Comparison of ENCODE assay signal across 8 cellular contexts in the genomic region with DNA sequence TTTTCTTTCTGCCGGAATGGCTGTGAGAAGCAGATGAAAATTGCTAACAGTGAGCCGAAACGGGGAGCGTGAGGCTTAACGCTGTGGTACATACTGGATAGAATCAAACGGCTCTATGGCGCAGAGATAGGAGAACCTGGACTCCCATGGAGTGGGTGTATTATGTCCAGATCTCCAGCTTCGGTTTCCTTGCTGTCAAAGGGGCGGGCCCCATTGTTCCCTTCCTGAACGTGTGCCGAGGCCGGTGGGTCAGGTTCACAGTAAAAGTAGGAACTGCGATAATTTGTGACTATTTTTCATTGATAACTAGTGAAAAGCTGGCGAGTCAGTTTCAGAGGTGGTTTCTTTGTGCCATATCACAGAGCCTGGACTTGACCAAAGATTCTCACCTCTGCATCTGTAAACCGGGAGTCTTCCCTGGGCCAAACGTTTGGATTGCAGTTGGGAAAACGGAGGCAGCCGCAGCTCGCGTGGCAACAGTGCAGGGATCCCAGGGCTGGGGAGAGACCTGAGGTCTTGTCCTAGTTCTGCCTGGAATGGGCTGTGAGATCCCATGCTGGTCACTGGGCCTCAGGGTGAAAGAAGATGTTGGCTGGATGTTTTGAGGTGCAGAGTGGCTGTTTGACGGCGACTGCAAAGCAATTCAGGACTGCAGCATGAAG. TPM values are rescaled to one million over a fixed set of nuclear protein-coding genes. Genes with fewer than 3 reads are reported as not detected.
DNase-seq lines count a peak whose midpoint lies in the region; FAIRE-seq and TF ChIP-seq lines count a peak whose summit lies in the region.

No MANE protein-coding gene starts in this region.

- H3K9me3 Mint-ChIP-seq in CD8-positive, alpha-beta memory T cell = peaks cover 0 to 2% (median 0%) of the 10 kb centered on the region in 5 donors
- H3K9me3 Mint-ChIP-seq in neural progenitor cell = no peaks in the 10 kb centered on the region

- 2% methylated on average over 22 of the region's 22 CpGs; no CpG with 5 or more reads in 1 of the 2 experiments for WGBS in H1 (ENCODE audit: extremely low coverage in 1 of 2, insufficient coverage in 1 of 2, insufficient read length in 1 of 2, insufficient replicate concordance in 2 of 2, low coverage in 1 of 2, low lambda C conversion rate in 2 of 2, missing lambda C conversion rate in 1 of 2), 2 experiments

- no peak overlapping the region for H2BK20ac ChIP-seq in H1 (ENCODE audit: low read length)

- intact Hi-C loops in head of caudate nucleus (cut with DNase I) = loop anchor here (5.0 kb wide), 1 partner anchor 137 kb away; no protein-coding TSS in a partner anchor

- H4K5ac ChIP-seq in H1 (ENCODE audit: insufficient read length, low read depth, low read length) = peak overlapping the region; percentile 67

- peaks cover 15 to 28% of the 10 kb centered on the region in 2 experiments for H3K79me2 ChIP-seq in H1 (ENCODE audit: control insufficient read depth in 1 of 2, insufficient read depth in 2 of 2, low read length in 2 of 2)
- peaks cover 32% of the 10 kb centered on the region for H3K79me2 ChIP-seq in neural progenitor cell (ENCODE audit: low read depth)

- CTCF ChIA-PET in CD8-positive, alpha-beta memory T cell (lab: Charles Lee) = interaction anchor here (0.9 to 10.9 kb wide), 17 partner anchors 10 to 199 kb away, joined by 3 to 213 read pairs (median 7); a partner anchor contains a TSS
- CTCF ChIA-PET in H1 (lab: Charles Lee; ENCODE audit: partially characterized antibody) = interaction anchor here (0.6 to 2.1 kb wide), 5 partner anchors 10 to 144 kb away, joined by 3 to 16 read pairs (median 5); a partner anchor contains a TSS

- H2AFZ ChIP-seq in H1 (ENCODE audit: low read length) (no peak overlapping the region), neural progenitor cell (replicated peaks) (no peak overlapping the region)

- peak overlapping the region; percentile 74 for H3K14ac ChIP-seq in H1 (ENCODE audit: insufficient read length)

- peak overlapping the region; percentile 31 for H2BK120ac ChIP-seq in H1 (replicated peaks; ENCODE audit: low read depth, low read length)

- peak overlapping the region; percentile 94 to 96 (median 95) for H3K9ac ChIP-seq in H1 (replicated peaks in 1 of 4; ENCODE audit: extremely low read depth in 1 of 4, low read depth in 3 of 4, low read length in 3 of 4)
- H3K9ac ChIP-seq in neural progenitor cell = peak overlapping the region; percentile 92

- H3K79me1 ChIP-seq in H1 (ENCODE audit: low read depth, low read length) = peaks cover 6% of the 10 kb centered on the region; the same call in 1 of the 2 replicates

- H2AK5ac ChIP-seq in H1 (ENCODE audit: low read depth, low read length) = 0 out of 2 replicates have a peak overlapping the region, but pooled peaks have one; percentile 90

- no peak overlapping the region for H3K23ac ChIP-seq in H1 (ENCODE audit: insufficient read length)

- H3K27ac Mint-ChIP-seq in CD8-positive, alpha-beta memory T cell = peak overlapping the region; percentile 81 to 100 (median 96)
- H3K27ac Mint-ChIP-seq in neural progenitor cell = peak overlapping the region; percentile 97

- no peak overlapping the region for H2BK15ac ChIP-seq in H1 (ENCODE audit: low read length)

- H3F3A ChIP-seq in neural progenitor cell (ENCODE audit: low read depth) = peaks cover 51% of the 10 kb centered on the region

- no peak for DNase-seq in CD8-positive, alpha-beta memory T cell
- DNase-seq in NCI-H69 (lab: John Stamatoyannopoulos, UW) (peak; percentile 48), H1 (ENCODE audit: low read depth in 1 of 2, low spot score in 2 of 2) (no peak), neural progenitor cell (ENCODE audit: low spot score) (no peak), NCI-H2029 treated with DMSO at 0.1 percent for 48 hours (lab: John Stamatoyannopoulos, UW) (no peak), head of caudate nucleus (no peak), DMS114 treated with DMSO at 0.1 percent for 48 hours (lab: John Stamatoyannopoulos, UW; ENCODE audit: unreplicated experiment) (no peak)
- no peak for DNase-seq in central memory CD4-positive, alpha-beta T cell

- H3K4me3 Mint-ChIP-seq in CD8-positive, alpha-beta memory T cell = peak overlapping the region; percentile 93 to 100 (median 97)
- H3K4me3 Mint-ChIP-seq in neural progenitor cell = peak overlapping the region; percentile 100

- H4K91ac ChIP-seq in H1 (replicated peaks; ENCODE audit: insufficient read length, low read length) = peak overlapping the region; percentile 63

- peaks cover 0 to 56% (median 5%) of the 10 kb centered on the region in 3 donors for H3K36me3 Mint-ChIP-seq in CD8-positive, alpha-beta memory T cell
- H3K36me3 Mint-ChIP-seq in neural progenitor cell = peaks cover 29% of the 10 kb centered on the region

- peaks cover 31 to 43% (median 33%) of the 10 kb centered on the region in 3 donors for H3K4me1 Mint-ChIP-seq in CD8-positive, alpha-beta memory T cell
- H3K4me1 Mint-ChIP-seq in neural progenitor cell = peaks cover 28% of the 10 kb centered on the region

- no peak for FAIRE-seq in H1 (lab: Jason Lieb, UNC)

- H3K27me3 ChIP-seq in CD8-positive, alpha-beta memory T cell (ENCODE audit: insufficient read depth, low read length, poor library complexity, severe bottlenecking) = no peaks in the 10 kb centered on the region
- H3K27me3 ChIP-seq in H1 (replicated peaks in 1 of 4; ENCODE audit: control insufficient read depth in 3 of 4, extremely low read depth in 1 of 4, insufficient read depth in 3 of 4, low read length in 3 of 4) = no peaks in the 10 kb centered on the region
- H3K27me3 ChIP-seq in neural progenitor cell = peaks cover under 1% of the 10 kb centered on the region

- TF ChIP-seq CTCF in H1 (IDR thresholded peaks at IDR 0.05; ENCODE audit: control extremely low read depth in 1 of 3, insufficient read depth in 1 of 3, low read depth in 1 of 3, low read length in 3 of 3) = no peak
- TF ChIP-seq CTCF in neural progenitor cell (IDR thresholded peaks at IDR 0.05) = no peak

- peaks cover 23% of the 10 kb centered on the region for H3K4me1 ChIP-seq in CD8-positive, alpha-beta memory T cell (ENCODE audit: insufficient read depth, low read length)
- H3K4me1 ChIP-seq in H1 (replicated peaks in 1 of 4; ENCODE audit: control insufficient read depth in 3 of 4, insufficient read depth in 4 of 4, low read length in 3 of 4) (peaks cover 0 to 13% (median 6%) of the 10 kb centered on the region in 4 experiments; a peak in 4 of 7 replicates), neural progenitor cell (peaks cover 7% of the 10 kb centered on the region)

- no peak overlapping the region for H2BK12ac ChIP-seq in H1 (ENCODE audit: low read depth, low read length)

- TF ChIP-seq POLR2A in H1 (IDR thresholded peaks at IDR 0.05; ENCODE audit: control extremely low read depth in 1 of 2, low read depth in 2 of 2, low read length in 2 of 2) = peak in 1 of 2 experiments; percentile 40; a peak in 1 of 3 replicates

- H3K27me3 Mint-ChIP-seq in CD8-positive, alpha-beta memory T cell = peaks cover 0 to 4% of the 10 kb centered on the region in 2 donors
- peaks cover 21% of the 10 kb centered on the region for H3K27me3 Mint-ChIP-seq in neural progenitor cell (ENCODE audit: insufficient read depth, low read depth)

- no peaks in the 10 kb centered on the region for H3K9me3 ChIP-seq in CD8-positive, alpha-beta memory T cell (ENCODE audit: low read length)
- no peaks in the 10 kb centered on the region for H3K9me3 ChIP-seq in H1 (ENCODE audit: insufficient read depth in 2 of 2, low read depth in 1 of 2, low read length in 1 of 2)
- no peaks in the 10 kb centered on the region for H3K9me3 ChIP-seq in neural progenitor cell (ENCODE audit: low read depth)

- H3K56ac ChIP-seq in H1 (replicated peaks; ENCODE audit: insufficient read length, low read depth, low read length) = peak overlapping the region; percentile 93

- H2BK5ac ChIP-seq in H1 (ENCODE audit: low read depth, low read length) = peak overlapping the region; percentile 92

- peak overlapping the region; percentile 99 for H3K18ac ChIP-seq in H1 (ENCODE audit: extremely low read depth, low read length)

- peak overlapping the region; percentile 88 for H3K4ac ChIP-seq in H1 (replicated peaks; ENCODE audit: insufficient read length, low read depth, low read length)

- H4K20me1 ChIP-seq in H1 (replicated peaks in 1 of 2; ENCODE audit: control insufficient read depth in 1 of 2, insufficient read depth in 2 of 2, low read length in 2 of 2) (peaks cover 16 to 26% of the 10 kb centered on the region in 2 experiments), neural progenitor cell (ENCODE audit: low read depth) (peaks cover 52% of the 10 kb centered on the region)

- peak overlapping the region; percentile 95 for H3K4me3 ChIP-seq in CD8-positive, alpha-beta memory T cell (ENCODE audit: low read length)
- H3K4me3 ChIP-seq in H1 (ENCODE audit: extremely low read depth in 1 of 4, insufficient read depth in 2 of 4, low read depth in 3 of 4, low read length in 4 of 4) (peak overlapping the region; percentile 98 to 100 (median 99)), neural progenitor cell (peak overlapping the region; percentile 94)

- H3K4me2 ChIP-seq in H1 (ENCODE audit: insufficient read depth in 1 of 2, low read depth in 2 of 2, low read length in 2 of 2) = peak overlapping the region; percentile 93 to 98
- H3K4me2 ChIP-seq in neural progenitor cell = peak overlapping the region; percentile 100

- TF ChIP-seq RAD21 in H1 (IDR thresholded peaks at IDR 0.05 in 1 of 2, conservative IDR thresholded peaks at IDR 0.05 in 1 of 2; ENCODE audit: low read depth in 2 of 2, low read length in 2 of 2) = no peak

- H4K8ac ChIP-seq in H1 (ENCODE audit: extremely low read depth, insufficient read depth, low read length) = peak overlapping the region; percentile 84

- H3K27ac ChIP-seq in CD8-positive, alpha-beta memory T cell (ENCODE audit: low read depth, low read length) = peak overlapping the region; percentile 80
- H3K27ac ChIP-seq in H1 (ENCODE audit: low read depth, low read length) = peak overlapping the region; percentile 94
- H3K27ac ChIP-seq in neural progenitor cell = no peak overlapping the region

- TF ChIP-seq EP300 in H1 (IDR thresholded peaks at IDR 0.05; ENCODE audit: borderline replicate concordance in 1 of 2, low read depth in 2 of 2, low read length in 2 of 2) = no peak

- H3K36me3 ChIP-seq in CD8-positive, alpha-beta memory T cell (ENCODE audit: insufficient read depth, low read length) = peaks cover 37% of the 10 kb centered on the region
- H3K36me3 ChIP-seq in H1 (ENCODE audit: control insufficient read depth in 2 of 4, insufficient read depth in 4 of 4, low read length in 3 of 4) (peaks cover 32 to 49% (median 40%) of the 10 kb centered on the region in 4 experiments), neural progenitor cell (peaks cover 4% of the 10 kb centered on the region)

- POLR2A ChIA-PET in CD8-positive, alpha-beta memory T cell (lab: Charles Lee) = interaction anchor here (0.6 to 4.0 kb wide), 8 partner anchors 11 to 1196 kb away, joined by 3 to 124 read pairs (median 10); a partner anchor contains a TSS
- POLR2A ChIA-PET in H1 (lab: Charles Lee; ENCODE audit: partially characterized antibody) = interaction anchor here (0.7 to 20.2 kb wide), 35 partner anchors 9 to 462 kb away, joined by 3 to 392 read pairs (median 5); a partner anchor contains a TSS

- peaks cover 15% of the 10 kb centered on the region for H3K23me2 ChIP-seq in H1 (ENCODE audit: low read depth, low read length)

RNA-seq across cellular contexts. Expression of a gene that starts 0.8 kb away (rescaled TPM):
- total RNA-seq in CD8-positive, alpha-beta memory T cell = 1,000 to 10,000 TPM; 3,114 to 3,151 TPM
- polyA plus RNA-seq in CD8-positive, alpha-beta memory T cell = 3,296 TPM
- total RNA-seq in H1 (2021; fragmentation: NEBNext Ultra II Directional; extraction: Animal tissue kit (Norgen Biotek cat#: 25700)) = 2,749 and 2,894 TPM in 2 replicates
- 3,938 and 5,258 TPM in 2 replicates for polyA plus RNA-seq in H1 (2011; rRNA removed)
- polyA plus RNA-seq in H1 (2011; cell fraction: cytosol; rRNA removed) = 4,102 TPM
- 3,741 TPM for polyA plus RNA-seq in H1 (2011; cell fraction: nucleus; rRNA removed)
- polyA plus RNA-seq in H1 (2012, experiment 1 of 2) = 2,900 to 4,037 TPM (median 3,755 TPM) in 4 replicates
- 5,025 TPM for polyA plus RNA-seq in H1 (2012, experiment 2 of 2)
- 2,492 TPM for polyA plus RNA-seq in H1 (2013, experiment 1 of 2)
- 2,474 TPM for polyA plus RNA-seq in H1 (2013, experiment 2 of 2)
- 555 and 636 TPM in 2 replicates for polyA minus RNA-seq in H1 (2011; rRNA and poly(A)+ RNA removed)
- polyA minus RNA-seq in H1 (2011; cell fraction: cytosol; rRNA and poly(A)+ RNA removed) = 2,052 TPM
- 752 TPM for polyA minus RNA-seq in H1 (2011; cell fraction: nucleus; rRNA and poly(A)+ RNA removed)
- 975 and 1,520 TPM in 2 replicates for total RNA-seq in neural progenitor cell (ENCODE audit: low replicate concordance)

RNA-seq across cellular contexts. Expression of a gene that starts 11.3 kb away (rescaled TPM):
- total RNA-seq in CD8-positive, alpha-beta memory T cell = 1 to 10 TPM; 1.2 to 1.7 TPM
- polyA plus RNA-seq in CD8-positive, alpha-beta memory T cell = 0.33 TPM
- 1.2 and 1.5 TPM in 2 replicates for total RNA-seq in H1 (2021; fragmentation: NEBNext Ultra II Directional; extraction: Animal tissue kit (Norgen Biotek cat#: 25700))
- 1.8 and 2.2 TPM in 2 replicates for polyA plus RNA-seq in H1 (2011; rRNA removed)
- 1.8 TPM for polyA plus RNA-seq in H1 (2011; cell fraction: cytosol; rRNA removed)
- polyA plus RNA-seq in H1 (2011; cell fraction: nucleus; rRNA removed) = 3.6 TPM
- polyA plus RNA-seq in H1 (2012, experiment 1 of 2) = 0.98 to 2.3 TPM (median 1.7 TPM) in 4 replicates
- 1.1 TPM for polyA plus RNA-seq in H1 (2012, experiment 2 of 2)
- polyA plus RNA-seq in H1 (2013, experiment 1 of 2) = 1.4 TPM
- polyA plus RNA-seq in H1 (2013, experiment 2 of 2) = 1.7 TPM
- 1.4 and 1.9 TPM in 2 replicates for polyA minus RNA-seq in H1 (2011; rRNA and poly(A)+ RNA removed)
- 3.1 TPM for polyA minus RNA-seq in H1 (2011; cell fraction: cytosol; rRNA and poly(A)+ RNA removed)
- polyA minus RNA-seq in H1 (2011; cell fraction: nucleus; rRNA and poly(A)+ RNA removed) = 2.7 TPM
- 0.37 and 0.51 TPM in 2 replicates for total RNA-seq in neural progenitor cell (ENCODE audit: low replicate concordance)

RNA-seq across cellular contexts. Expression of a gene that starts 12.7 kb away (rescaled TPM):
- 100 to 1,000 TPM; 119 to 125 TPM for total RNA-seq in CD8-positive, alpha-beta memory T cell
- 84.0 TPM for polyA plus RNA-seq in CD8-positive, alpha-beta memory T cell
- total RNA-seq in H1 (2021; fragmentation: NEBNext Ultra II Directional; extraction: Animal tissue kit (Norgen Biotek cat#: 25700)) = 3.2 and 4.0 TPM in 2 replicates
- polyA plus RNA-seq in H1 (2011; rRNA removed) = 4.7 TPM in 2 replicates
- polyA plus RNA-seq in H1 (2011; cell fraction: cytosol; rRNA removed) = 3.2 TPM
- 4.1 TPM for polyA plus RNA-seq in H1 (2011; cell fraction: nucleus; rRNA removed)
- polyA plus RNA-seq in H1 (2012, experiment 1 of 2) = 2.1 to 3.0 TPM (median 2.5 TPM) in 4 replicates
- polyA plus RNA-seq in H1 (2012, experiment 2 of 2) = 1.9 TPM
- 3.3 TPM for polyA plus RNA-seq in H1 (2013, experiment 1 of 2)
- polyA plus RNA-seq in H1 (2013, experiment 2 of 2) = 3.3 TPM
- polyA minus RNA-seq in H1 (2011; rRNA and poly(A)+ RNA removed) = 3.8 and 4.4 TPM in 2 replicates
- polyA minus RNA-seq in H1 (2011; cell fraction: cytosol; rRNA and poly(A)+ RNA removed) = 3.1 TPM
- 2.7 TPM for polyA minus RNA-seq in H1 (2011; cell fraction: nucleus; rRNA and poly(A)+ RNA removed)
- total RNA-seq in neural progenitor cell (ENCODE audit: low replicate concordance) = 3.4 and 3.9 TPM in 2 replicates

RNA-seq across cellular contexts. Expression of a gene that starts 39.1 kb away (rescaled TPM):
- total RNA-seq in CD8-positive, alpha-beta memory T cell = 1 to 10 TPM; 1.8 to 2.9 TPM
- 2.6 TPM for polyA plus RNA-seq in CD8-positive, alpha-beta memory T cell
- total RNA-seq in H1 (2021; fragmentation: NEBNext Ultra II Directional; extraction: Animal tissue kit (Norgen Biotek cat#: 25700)) = 0.41 and 1.2 TPM in 2 replicates
- 1.1 and 1.5 TPM in 2 replicates for polyA plus RNA-seq in H1 (2011; rRNA removed)
- 0.44 TPM for polyA plus RNA-seq in H1 (2011; cell fraction: cytosol; rRNA removed)
- 1.9 TPM for polyA plus RNA-seq in H1 (2011; cell fraction: nucleus; rRNA removed)
- 1.2 to 1.5 TPM (median 1.4 TPM) in 3 of 4 replicates, not detected in the other for polyA plus RNA-seq in H1 (2012, experiment 1 of 2)
- 1.00 TPM for polyA plus RNA-seq in H1 (2012, experiment 2 of 2)
- polyA plus RNA-seq in H1 (2013, experiment 1 of 2) = 0.87 TPM
- 1.1 TPM for polyA plus RNA-seq in H1 (2013, experiment 2 of 2)
- polyA minus RNA-seq in H1 (2011; rRNA and poly(A)+ RNA removed) = 0.69 and 0.71 TPM in 2 replicates
- 1.8 TPM for polyA minus RNA-seq in H1 (2011; cell fraction: cytosol; rRNA and poly(A)+ RNA removed)
- polyA minus RNA-seq in H1 (2011; cell fraction: nucleus; rRNA and poly(A)+ RNA removed) = not detected
- 0.37 TPM in 1 of 2 replicates, not detected in the other for total RNA-seq in neural progenitor cell (ENCODE audit: low replicate concordance)

Comparison
In these comparisons a context has a peak if more than half of its experiments do, and no peak if none do; other contexts are left out.
1. RNA of a gene that starts 12.7 kb away (total RNA-seq): 119 to 125 TPM in CD8-positive, alpha-beta memory T cell; 3.2 to 4.0 TPM in H1 and 3.4 to 3.9 TPM in neural progenitor cell; every median in the first group is over 10 times any median in the second.
2. Peak in every context shown above with its lines, with median percentiles within 50 percentile points of each other: H3K4me3 ChIP-seq.